ENCODE assay signal across 8 cellular contexts in the genomic region with DNA sequence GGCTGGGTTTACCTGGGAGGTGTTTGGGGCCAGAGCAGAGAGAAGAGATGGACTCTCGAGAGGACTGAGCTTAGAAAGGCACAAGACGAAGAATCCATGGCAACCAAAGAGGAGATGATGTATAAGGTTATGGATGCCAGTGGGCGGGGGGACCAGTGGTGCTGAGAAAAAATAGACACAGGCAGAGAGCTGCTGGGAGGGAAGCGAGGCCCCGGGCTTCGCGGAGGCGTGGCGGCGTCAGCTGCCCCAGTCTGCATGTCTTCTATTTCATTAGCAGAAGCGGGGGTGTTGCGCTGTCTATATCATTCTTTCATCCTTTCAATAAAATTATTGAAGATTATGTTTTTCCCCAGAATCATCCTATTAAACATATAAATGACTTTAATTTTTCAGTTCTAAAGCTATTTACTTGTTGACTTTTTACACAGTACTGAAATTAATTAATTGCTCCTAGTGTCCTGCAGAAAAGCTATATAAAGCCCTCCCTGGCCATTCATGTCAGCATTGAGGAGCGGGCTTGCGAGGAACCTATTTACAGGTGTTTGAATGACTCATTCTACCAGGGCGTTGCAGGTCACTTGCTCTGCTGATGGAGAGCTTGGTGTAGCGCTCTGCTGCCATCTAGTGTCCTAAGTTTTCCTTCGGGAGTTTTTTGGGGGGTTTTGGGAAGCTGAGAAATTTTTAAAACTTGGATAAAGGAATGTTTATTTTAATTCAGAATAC. TPM values are rescaled to one million over a fixed set of nuclear protein-coding genes. Genes with fewer than 3 reads are reported as not detected.
DNase-seq lines count a peak whose midpoint lies in the region; ATAC-seq and TF ChIP-seq lines count a peak whose summit lies in the region.

No MANE protein-coding gene starts in this region.

- ATAC-seq in GM18498 (IDR thresholded peaks at IDR 0.05; ENCODE audit: unreplicated experiment) = peak; percentile 81

- H3K36me3 ChIP-seq in A673 (ENCODE audit: insufficient read depth, low read length, poor library complexity, severe bottlenecking) (no peaks in the 10 kb centered on the region), OCI-LY7 (ENCODE audit: insufficient read depth, low read length) (peaks cover 4% of the 10 kb centered on the region; the same call in 1 of the 2 replicates), tibial nerve (peaks cover 0 to 25% (median 0%) of the 10 kb centered on the region in 3 donors)

- intact Hi-C loops in A673 (cut with micrococcal nuclease; ENCODE audit: unreplicated experiment) = loop anchor here (1.0 kb wide), 2 partner anchors 62 to 147 kb away; a partner anchor contains a TSS
- intact Hi-C loops in OCI-LY7 (cut with micrococcal nuclease; ENCODE audit: unreplicated experiment) = loop anchor here (5.0 kb wide), 1 partner anchor 74 kb away; no protein-coding TSS in a partner anchor

- H3K27ac ChIP-seq in A673 (ENCODE audit: low read depth, low read length, poor library complexity, severe bottlenecking) (no peak overlapping the region), OCI-LY7 (ENCODE audit: low read depth, low read length, poor library complexity, severe bottlenecking) (no peak overlapping the region), tibial nerve (no peak overlapping the region)

- TF ChIP-seq EP300 in tibial nerve (IDR thresholded peaks at IDR 0.05) = no peak

- 62 to 64% methylated on average over 17 of the region's 17 CpGs for WGBS in tibial nerve, 2 donors

- no peak overlapping the region for H3K4me3 ChIP-seq in A673 (ENCODE audit: low read depth, low read length, poor library complexity, severe bottlenecking)
- H3K4me3 ChIP-seq in OCI-LY7 (ENCODE audit: low read depth, low read length, poor library complexity, severe bottlenecking) = no peak overlapping the region
- H3K4me3 ChIP-seq in tibial nerve = no peak overlapping the region

- no peaks in the 10 kb centered on the region for H4K20me1 ChIP-seq in OCI-LY7 (ENCODE audit: insufficient read depth, low read length)

- no peak overlapping the region for H2AFZ ChIP-seq in OCI-LY7 (ENCODE audit: low read length)

- no peak for TF ChIP-seq POLR2A in tibial nerve (IDR thresholded peaks at IDR 0.05)

- no peaks in the 10 kb centered on the region for H3K79me2 ChIP-seq in OCI-LY7 (ENCODE audit: insufficient read depth, low read depth, low read length)

- no TSS peak for BruUV-seq in A673 (replicated peaks; lab: Mats Ljungman, UMichigan)
- no TSS peak for BruUV-seq in OCI-LY7 (replicated peaks; lab: Mats Ljungman, UMichigan)

- DNase-seq in A673 (ENCODE audit: low spot score) (peak; percentile 52), HK-2 (ENCODE audit: unreplicated experiment) (peak; percentile 40), OCI-LY7 (ENCODE audit: low spot score) (peak; percentile 64), activated T-helper 1 cell treated with Interleukin-2 at 50 U/mL for 16 hours (ENCODE audit: low read depth) (peak; percentile 29), fibroblast of peridontal ligament (ENCODE audit: extremely low read depth) (peak; percentile 73), nucleus accumbens (lab: John Stamatoyannopoulos, UW) (peak in 37 of 56 donors; percentile 7 to 78 (median 34)), tibial nerve (ENCODE audit: low spot score in 2 of 2) (peak in 1 of 2 donors; percentile 77)

- CTCF ChIA-PET in A673 (lab: Charles Lee) = interaction anchor here (0.6 to 4.3 kb wide), 7 partner anchors 9 to 151 kb away, joined by 3 to 86 read pairs (median 4); no protein-coding TSS in a partner anchor
- CTCF ChIA-PET in OCI-LY7 (lab: Charles Lee; ENCODE audit: unreplicated experiment) = interaction anchor here (1.5 to 1.8 kb wide), 3 partner anchors 62 to 147 kb away, joined by 4 to 6 read pairs (median 6); a partner anchor contains a TSS

- POLR2A ChIA-PET in A673 (lab: Charles Lee; ENCODE audit: low non-redundant PET) (no interaction called here), OCI-LY7 (lab: Charles Lee) (interaction anchor here (0.6 to 1.8 kb wide), 2 partner anchors 11 to 148 kb away, joined by 3 to 5 read pairs; no protein-coding TSS in a partner anchor)

- H3K4me1 ChIP-seq in A673 (ENCODE audit: insufficient read depth, low read length, poor library complexity, severe bottlenecking) = no peaks in the 10 kb centered on the region
- H3K4me1 ChIP-seq in OCI-LY7 (ENCODE audit: insufficient read depth, low read length, poor library complexity, severe bottlenecking) = no peaks in the 10 kb centered on the region
- peaks cover 0 to 8% (median 0%) of the 10 kb centered on the region in 4 donors for H3K4me1 ChIP-seq in tibial nerve

- H3K9me3 ChIP-seq in A673 (ENCODE audit: low read depth, low read length, poor library complexity, severe bottlenecking) (no peaks in the 10 kb centered on the region), OCI-LY7 (ENCODE audit: low read length) (no peaks in the 10 kb centered on the region), tibial nerve (no peaks in the 10 kb centered on the region)

- TF ChIP-seq CTCF in A673 (conservative IDR thresholded peaks at IDR 0.05; ENCODE audit: low read depth, low read length) (peak; percentile 84), OCI-LY7 (conservative IDR thresholded peaks at IDR 0.05; ENCODE audit: low read length) (peak; percentile 86), tibial nerve (IDR thresholded peaks at IDR 0.05) (peak; percentile 59 to 80 (median 69))

- H3K9me2 ChIP-seq in OCI-LY7 (ENCODE audit: insufficient read depth, low read length) = no peaks in the 10 kb centered on the region

- H3K4me2 ChIP-seq in OCI-LY7 (ENCODE audit: low read length) = no peak overlapping the region

- H3K27me3 ChIP-seq in A673 (replicated peaks; ENCODE audit: insufficient read depth, low read depth, low read length, poor library complexity) (no peaks in the 10 kb centered on the region), tibial nerve (no peaks in the 10 kb centered on the region)

RNA-seq across cellular contexts. Expression of a gene that starts 42.9 kb away (rescaled TPM):
- 0.64 and 1.3 TPM in 2 replicates for total RNA-seq in A673 (2021)
- total RNA-seq in OCI-LY7 (2014; rRNA removed; shearing (Covaris generic)) = 0.69 and 1.2 TPM in 2 replicates
- total RNA-seq in OCI-LY7 (2022) = 1.9 and 4.3 TPM in 2 replicates
- not detected for total RNA-seq in tibial nerve
